ENCODE assay signal across 1 cellular context in genomic region chr10:132884691-132885271, GRCh38.
TF ChIP-seq lines count a peak whose summit lies in the region.

No MANE protein-coding gene starts in this region.

TF ChIP-seq in H1, 55 proteins besides CTCF, POLR2A, EP300 and RAD21:
- no peak for TF ChIP-seq GABPA (IDR thresholded peaks at IDR 0.05; ENCODE audit: borderline replicate concordance, insufficient read depth, low read length)
- no peak for TF ChIP-seq SIX5 (IDR thresholded peaks at IDR 0.05; ENCODE audit: low read depth, low read length)
- TF ChIP-seq HDAC6 (IDR thresholded peaks at IDR 0.05; ENCODE audit: low read depth, low read length), result no peak
- no peak for TF ChIP-seq POLR2AphosphoS5 (IDR thresholded peaks at IDR 0.05; ENCODE audit: low read depth, low read length)
- no peak; the same call in 1 of the 2 replicates for TF ChIP-seq MAX (IDR thresholded peaks at IDR 0.05)
- no peak for TF ChIP-seq CBX8 (IDR thresholded peaks at IDR 0.05; ENCODE audit: borderline replicate concordance, low read depth, low read length)
- TF ChIP-seq SP2 (IDR thresholded peaks at IDR 0.05; ENCODE audit: low read length), result no peak
- no peak for TF ChIP-seq HDAC2 (IDR thresholded peaks at IDR 0.05; ENCODE audit: borderline replicate concordance in 1 of 2, low read depth in 2 of 2, low read length in 2 of 2)
- TF ChIP-seq ATF2 (IDR thresholded peaks at IDR 0.05; ENCODE audit: low read length), result no peak
- no peak for TF ChIP-seq CEBPB (IDR thresholded peaks at IDR 0.05; ENCODE audit: low read depth, low read length)
- no peak for TF ChIP-seq SIN3A (conservative IDR thresholded peaks at IDR 0.05 in 1 of 2, IDR thresholded peaks at IDR 0.05 in 1 of 2; ENCODE audit: low read depth in 1 of 2, low read length in 2 of 2)
- TF ChIP-seq RNF2 (IDR thresholded peaks at IDR 0.05; ENCODE audit: borderline replicate concordance, low read depth, low read length, missing control alignments, poor library complexity, severe bottlenecking), result no peak
- TF ChIP-seq KDM5A (IDR thresholded peaks at IDR 0.05; ENCODE audit: low read length), result no peak
- TF ChIP-seq PHF8 (conservative IDR thresholded peaks at IDR 0.05; ENCODE audit: low read depth, low read length), result no peak
- no peak for TF ChIP-seq TAF7 (optimal IDR thresholded peaks at IDR 0.05; ENCODE audit: borderline replicate concordance, low read depth, low read length)
- no peak for TF ChIP-seq NRF1 (IDR thresholded peaks at IDR 0.05; ENCODE audit: low read depth, low read length)
- no peak for TF ChIP-seq CBX5 (IDR thresholded peaks at IDR 0.05; ENCODE audit: low read depth, low read length)
TF ChIP-seq in H1: peak in this region for 0.
